ENCODE assay signal across 29 cellular contexts in the genomic region with DNA sequence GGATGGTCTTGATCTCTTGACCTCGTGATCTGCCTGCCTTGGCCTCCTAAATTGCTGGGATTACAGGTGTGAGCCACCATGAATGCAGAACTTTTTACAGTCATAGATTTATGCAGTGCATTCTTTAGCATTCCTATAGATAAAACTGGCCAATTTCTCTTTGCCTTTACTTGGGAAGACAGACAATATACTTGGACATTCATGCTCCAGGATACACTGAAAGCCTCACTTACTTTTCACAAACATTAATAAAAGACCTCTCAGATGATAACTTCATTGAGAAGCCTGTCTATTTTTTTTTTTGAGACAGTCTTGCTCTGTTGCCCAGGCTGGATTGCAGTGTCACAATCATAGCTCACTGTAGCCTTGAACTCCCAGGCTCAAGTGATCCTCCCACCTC.
"Had no signal": no experiment of that assay in that cellular context is flagged by ENCODE, and none has a peak within 500 bp of the region (broad histone marks: within the 10 kb centered on the region; RNA-seq: fewer than 3 reads in every experiment).

No MANE protein-coding gene starts in this region.

- H3K4me1 ChIP-seq: suprapubic skin, testis, thyroid gland, tibial artery, tibial nerve, transverse colon, upper lobe of left lung, upper lobe of right lung, uterus, vagina had no signal

- H3K27me3 Mint-ChIP-seq: stimulated activated memory B cell treated with anti-CD40 and anti-IgM and Interleukin-4, amounts not matched to agents 10 μg/mL and 1 μg/mL and 100 μg/mL, for 72 hours; stimulated activated naive B cell treated with anti-CD40 and anti-IgM and Interleukin-4, amounts not matched to agents 10 μg/mL and 1 μg/mL and 100 μg/mL, for 72 hours; stimulated activated naive CD8-positive, alpha-beta T cell treated with anti-CD3 and anti-CD28 coated beads, Interleukin-15, amount 100 ng/mL, for 72 hours; stimulated activated naive CD8-positive, alpha-beta T cell treated with anti-CD3 and anti-CD28 coated beads, Interleukin-15, Interleukin-2, amounts not matched to agents 100 ng/mL and 50 ng/mL, for 24 hours; type B pancreatic cell had no signal

- H3K27ac ChIP-seq: stomach, suprapubic skin, testis, thoracic aorta, thyroid gland, tibial artery, tibial nerve, transverse colon, upper lobe of left lung, upper lobe of right lung, uterus, vagina had no signal

- H3K4me3 Mint-ChIP-seq: stimulated activated effector memory CD8-positive, alpha-beta T cell treated with anti-CD3 and anti-CD28 coated beads, Interleukin-12 subunit alpha, Interleukin-12 subunit beta, amount 100 ng/mL, for 72 hours; stimulated activated memory B cell treated with anti-CD40 and anti-IgM and Interleukin-4, amounts not matched to agents 10 μg/mL and 1 μg/mL and 100 μg/mL, for 72 hours; stimulated activated naive B cell treated with anti-CD40 and anti-IgM and Interleukin-4, amounts not matched to agents 10 μg/mL and 1 μg/mL and 100 μg/mL, for 72 hours; stimulated activated naive CD8-positive, alpha-beta T cell treated with anti-CD3 and anti-CD28 coated beads, Interleukin-15, amount 100 ng/mL, for 72 hours; stimulated activated naive CD8-positive, alpha-beta T cell treated with anti-CD3 and anti-CD28 coated beads, Interleukin-15, Interleukin-2, amounts not matched to agents 100 ng/mL and 50 ng/mL, for 24 hours; type B pancreatic cell had no signal

- H3K9me3 ChIP-seq: stomach, suprapubic skin, testis, thoracic aorta, thyroid gland, tibial artery, tibial nerve, transverse colon, upper lobe of left lung, upper lobe of right lung, uterus, vagina had no signal

- H3K36me3 Mint-ChIP-seq: stimulated activated effector memory CD8-positive, alpha-beta T cell treated with anti-CD3 and anti-CD28 coated beads, Interleukin-12 subunit alpha, Interleukin-12 subunit beta, amount 100 ng/mL, for 72 hours; stimulated activated memory B cell treated with anti-CD40 and anti-IgM and Interleukin-4, amounts not matched to agents 10 μg/mL and 1 μg/mL and 100 μg/mL, for 72 hours; stimulated activated naive B cell treated with anti-CD40 and anti-IgM and Interleukin-4, amounts not matched to agents 10 μg/mL and 1 μg/mL and 100 μg/mL, for 72 hours; type B pancreatic cell had no signal

- H3K36me3 ChIP-seq: stomach, suprapubic skin, thoracic aorta, thyroid gland, tibial artery, tibial nerve, transverse colon, upper lobe of left lung, upper lobe of right lung, uterus, vagina had no signal

- H3K27ac Mint-ChIP-seq: stimulated activated effector memory CD8-positive, alpha-beta T cell treated with anti-CD3 and anti-CD28 coated beads, Interleukin-12 subunit alpha, Interleukin-12 subunit beta, amount 100 ng/mL, for 72 hours; stimulated activated memory B cell treated with anti-CD40 and anti-IgM and Interleukin-4, amounts not matched to agents 10 μg/mL and 1 μg/mL and 100 μg/mL, for 72 hours; stimulated activated naive B cell treated with anti-CD40 and anti-IgM and Interleukin-4, amounts not matched to agents 10 μg/mL and 1 μg/mL and 100 μg/mL, for 72 hours; stimulated activated naive CD8-positive, alpha-beta T cell treated with anti-CD3 and anti-CD28 coated beads, Interleukin-15, amount 100 ng/mL, for 72 hours; stimulated activated naive CD8-positive, alpha-beta T cell treated with anti-CD3 and anti-CD28 coated beads, Interleukin-15, Interleukin-2, amounts not matched to agents 100 ng/mL and 50 ng/mL, for 24 hours; type B pancreatic cell had no signal

- H3K9me3 Mint-ChIP-seq: stimulated activated effector memory CD8-positive, alpha-beta T cell treated with anti-CD3 and anti-CD28 coated beads, Interleukin-12 subunit alpha, Interleukin-12 subunit beta, amount 100 ng/mL, for 72 hours; stimulated activated memory B cell treated with anti-CD40 and anti-IgM and Interleukin-4, amounts not matched to agents 10 μg/mL and 1 μg/mL and 100 μg/mL, for 72 hours; stimulated activated naive B cell treated with anti-CD40 and anti-IgM and Interleukin-4, amounts not matched to agents 10 μg/mL and 1 μg/mL and 100 μg/mL, for 72 hours; stimulated activated naive CD8-positive, alpha-beta T cell treated with anti-CD3 and anti-CD28 coated beads, Interleukin-15, amount 100 ng/mL, for 72 hours; stimulated activated naive CD8-positive, alpha-beta T cell treated with anti-CD3 and anti-CD28 coated beads, Interleukin-15, Interleukin-2, amounts not matched to agents 100 ng/mL and 50 ng/mL, for 24 hours; type B pancreatic cell had no signal

- H3K4me1 Mint-ChIP-seq: stimulated activated effector memory CD8-positive, alpha-beta T cell treated with anti-CD3 and anti-CD28 coated beads, Interleukin-12 subunit alpha, Interleukin-12 subunit beta, amount 100 ng/mL, for 72 hours; stimulated activated memory B cell treated with anti-CD40 and anti-IgM and Interleukin-4, amounts not matched to agents 10 μg/mL and 1 μg/mL and 100 μg/mL, for 72 hours; stimulated activated naive B cell treated with anti-CD40 and anti-IgM and Interleukin-4, amounts not matched to agents 10 μg/mL and 1 μg/mL and 100 μg/mL, for 72 hours; stimulated activated naive CD8-positive, alpha-beta T cell treated with anti-CD3 and anti-CD28 coated beads, Interleukin-15, amount 100 ng/mL, for 72 hours had no signal

- H3K4me3 ChIP-seq: stomach, suprapubic skin, testis, thoracic aorta, thyroid gland, tibial artery, tibial nerve, transverse colon, upper lobe of left lung, upper lobe of right lung, uterus, vagina had no signal

- FAIRE-seq: urothelium cell line had no signal

- H3K27me3 ChIP-seq: stomach, suprapubic skin, testis, thyroid gland, tibial artery, tibial nerve, transverse colon, upper lobe of left lung, upper lobe of right lung, uterus, vagina had no signal

- DNase-seq: stimulated activated CD4-positive, alpha-beta T cell treated with anti-CD3 and anti-CD28 coated beads, Interleukin-2, amount 100 ng/mL, for 48 hours; stimulated activated CD4-positive, alpha-beta T cell treated with anti-CD3 and anti-CD28 coated beads, Interleukin-4, amount 100 ng/mL, for 1 hour; stimulated activated CD4-positive, alpha-beta T cell treated with anti-CD3 and anti-CD28 coated beads, Interleukin-4, amount 100 ng/mL, for 24 hours; stimulated activated CD4-positive, alpha-beta T cell treated with anti-CD3 and anti-CD28 coated beads, Interleukin-4, amount 100 ng/mL, for 4 hours; stimulated activated CD8-positive, alpha-beta memory T cell treated with anti-CD3 and anti-CD28 coated beads, Interleukin-4, amount 100 ng/mL, for 48 hours; stimulated activated naive B cell treated with anti-CD40 and anti-IgM and Interleukin-4, amounts not matched to agents 10 μg/mL and 1 μg/mL and 100 μg/mL, for 72 hours; stimulated activated naive CD4-positive, alpha-beta T cell; stimulated activated naive CD4-positive, alpha-beta T cell treated with Interleukin-2 at 50 U/mL for 16 hours; stimulated activated naive CD8-positive, alpha-beta T cell treated with anti-CD3 and anti-CD28 coated beads, Interleukin-15, amount 100 ng/mL, for 72 hours; stimulated activated naive CD8-positive, alpha-beta T cell treated with anti-CD3 and anti-CD28 coated beads, Interleukin-15, Interleukin-2, amounts not matched to agents 100 U/mL and 50 U/mL, for 24 hours; stomach; substantia nigra; testis; thyroid gland; tibial artery; transverse colon; trophoblast cell; upper lobe of left lung; upper lobe of right lung; uterus had no signal

- ATAC-seq: stimulated activated effector memory CD8-positive, alpha-beta T cell treated with anti-CD3 and anti-CD28 coated beads, Interleukin-12 subunit alpha, Interleukin-12 subunit beta, amount 100 ng/mL, for 72 hours; stimulated activated memory B cell treated with anti-CD40 and anti-IgM and Interleukin-4, amounts not matched to agents 10 μg/mL and 1 μg/mL and 100 μg/mL, for 72 hours; stimulated activated naive B cell treated with anti-CD40 and anti-IgM and Interleukin-4, amounts not matched to agents 10 μg/mL and 1 μg/mL and 100 μg/mL, for 72 hours; stimulated activated naive CD8-positive, alpha-beta T cell treated with anti-CD3 and anti-CD28 coated beads, Interleukin-15, amount 100 ng/mL, for 72 hours; stimulated activated naive CD8-positive, alpha-beta T cell treated with anti-CD3 and anti-CD28 coated beads, Interleukin-15, Interleukin-2, amounts not matched to agents 100 U/mL and 50 U/mL, for 24 hours; upper lobe of right lung had no signal
